15 cellular contexts compared by ENCODE assay signal in genomic region chr1:177091036-177091435, GRCh38.
"Had no signal": no experiment of that assay in that cellular context is flagged by ENCODE, and none has a peak within 500 bp of the region (broad histone marks: within the 10 kb centered on the region; RNA-seq: fewer than 3 reads in every experiment).

No MANE protein-coding gene starts in this region.

- H3K4me1 Mint-ChIP-seq: activated naive CD8-positive, alpha-beta T cell treated with anti-CD3 and anti-CD28 coated beads, Interleukin-2, amount 10 ng/mL, durations not matched to agents 7 days and 5 days; mesothelial cell of epicardium; stimulated activated naive CD8-positive, alpha-beta T cell treated with anti-CD3 and anti-CD28 coated beads, Interleukin-15, amount 100 ng/mL, for 72 hours had no signal

- H3K27ac ChIP-seq: esophagus muscularis mucosa, lower lobe of right lung, neural progenitor cell, psoas muscle, thoracic aorta had no signal

- DNase-seq: activated CD4-positive, alpha-beta T cell treated with anti-CD3 and anti-CD28 coated beads, Interleukin-2, amount 50 U/mL, for 1 hour; activated naive CD8-positive, alpha-beta T cell treated with anti-CD3 and anti-CD28 coated beads, Interleukin-2, amount 10 ng/mL, durations not matched to agents 7 days and 5 days; head of caudate nucleus; left colon; lower lobe of right lung; psoas muscle; stimulated activated CD4-positive, alpha-beta T cell treated with anti-CD3 and anti-CD28 coated beads, Interleukin-1b, Interleukin-23, amount 100 ng/mL, for 48 hours; stimulated activated naive CD8-positive, alpha-beta T cell treated with anti-CD3 and anti-CD28 coated beads, Interleukin-15, amount 100 ng/mL, for 72 hours; T-helper 9 cell had no signal

- H3K4me2 ChIP-seq: neural progenitor cell had no signal

- H3K4me3 ChIP-seq: esophagus muscularis mucosa, lower lobe of right lung, neural progenitor cell, psoas muscle, thoracic aorta had no signal

- H3K27me3 ChIP-seq: esophagus muscularis mucosa, neural progenitor cell had no signal

- H3K36me3 Mint-ChIP-seq: activated naive CD8-positive, alpha-beta T cell treated with anti-CD3 and anti-CD28 coated beads, Interleukin-2, amount 10 ng/mL, durations not matched to agents 7 days and 5 days; mesothelial cell of epicardium had no signal

- ATAC-seq: left colon; lower lobe of right lung; psoas muscle; sciatic nerve; stimulated activated naive CD8-positive, alpha-beta T cell treated with anti-CD3 and anti-CD28 coated beads, Interleukin-15, amount 100 ng/mL, for 72 hours had no signal

- H3K9me3 Mint-ChIP-seq: activated naive CD8-positive, alpha-beta T cell treated with anti-CD3 and anti-CD28 coated beads, Interleukin-2, amount 10 ng/mL, durations not matched to agents 7 days and 5 days; activated T-helper 1 cell treated with anti-CD3 and anti-CD28 coated beads, Interleukin-12 subunit alpha, Interleukin-12 subunit beta, Interleukin-2, Interleukin-4 antibody, amounts not matched to agents 30 ng/mL and 10 ng/mL and 1 ng/mL, durations not matched to agents 14 hours and 24 hours and 36 hours had no signal

- H3K4me3 Mint-ChIP-seq: activated naive CD8-positive, alpha-beta T cell treated with anti-CD3 and anti-CD28 coated beads, Interleukin-2, amount 10 ng/mL, durations not matched to agents 7 days and 5 days; activated T-helper 1 cell treated with anti-CD3 and anti-CD28 coated beads, Interleukin-12 subunit alpha, Interleukin-12 subunit beta, Interleukin-2, Interleukin-4 antibody, amounts not matched to agents 30 ng/mL and 10 ng/mL and 1 ng/mL, durations not matched to agents 14 hours and 24 hours and 36 hours; mesothelial cell of epicardium; neural progenitor cell; stimulated activated naive CD8-positive, alpha-beta T cell treated with anti-CD3 and anti-CD28 coated beads, Interleukin-15, amount 100 ng/mL, for 72 hours had no signal

- H3K9ac ChIP-seq: neural progenitor cell had no signal

- H3K27me3 Mint-ChIP-seq: activated naive CD8-positive, alpha-beta T cell treated with anti-CD3 and anti-CD28 coated beads, Interleukin-2, amount 10 ng/mL, durations not matched to agents 7 days and 5 days had no signal

- H3K27ac Mint-ChIP-seq: activated naive CD8-positive, alpha-beta T cell treated with anti-CD3 and anti-CD28 coated beads, Interleukin-2, amount 10 ng/mL, durations not matched to agents 7 days and 5 days; activated T-helper 1 cell treated with anti-CD3 and anti-CD28 coated beads, Interleukin-12 subunit alpha, Interleukin-12 subunit beta, Interleukin-2, Interleukin-4 antibody, amounts not matched to agents 30 ng/mL and 10 ng/mL and 1 ng/mL, durations not matched to agents 14 hours and 24 hours and 36 hours; mesothelial cell of epicardium; neural progenitor cell; stimulated activated naive CD8-positive, alpha-beta T cell treated with anti-CD3 and anti-CD28 coated beads, Interleukin-15, amount 100 ng/mL, for 72 hours had no signal

- H3K4me1 ChIP-seq: esophagus muscularis mucosa, lower lobe of right lung, psoas muscle had no signal

- H3K9me3 ChIP-seq: esophagus muscularis mucosa, lower lobe of right lung, psoas muscle, thoracic aorta had no signal

- H3K36me3 ChIP-seq: esophagus muscularis mucosa, lower lobe of right lung, neural progenitor cell, thoracic aorta had no signal
